In the genomic region with DNA sequence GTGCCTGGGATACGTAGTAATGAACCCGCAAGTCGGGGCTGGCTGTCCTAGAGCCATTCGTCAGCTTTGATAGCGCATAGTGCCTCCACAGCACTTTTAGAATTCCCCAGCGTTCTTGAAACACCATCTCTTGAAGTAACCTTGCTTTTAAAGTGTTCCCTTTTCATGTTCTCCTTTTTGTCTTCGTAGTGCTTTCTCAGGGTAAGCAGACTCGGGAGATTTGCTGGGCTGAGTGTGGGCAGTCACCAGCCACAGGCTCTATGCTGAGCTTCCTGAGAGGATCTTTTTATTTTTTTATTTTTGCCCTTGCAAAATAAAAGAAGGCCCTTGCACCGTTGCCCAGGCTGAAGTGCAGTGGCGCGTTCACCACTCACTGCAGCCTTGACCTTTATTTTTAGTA, we compare ENCODE assay signal across 22 cellular contexts. TPM values are rescaled to one million over a fixed set of nuclear protein-coding genes. Genes with fewer than 3 reads are reported as not detected.
DNase-seq lines count a peak whose midpoint lies in the region; ATAC-seq and TF ChIP-seq lines count a peak whose summit lies in the region.
"Had no signal": no experiment of that assay in that cellular context is flagged by ENCODE, and none has a peak within 500 bp of the region (broad histone marks: within the 10 kb centered on the region; RNA-seq: fewer than 3 reads in every experiment).

No MANE protein-coding gene starts in this region.

- peaks cover 2% of the 10 kb centered on the region for H3K27me3 Mint-ChIP-seq in dendritic cell treated with granulocyte-macrophage colony-stimulating factor and Interleukin-4, amounts not matched to agents 40 ng/mL and 50 ng/mL, for 4 days
- H3K27me3 Mint-ChIP-seq in T-helper 17 cell = no peaks in the 10 kb centered on the region
- H3K27me3 Mint-ChIP-seq: CD4-positive, alpha-beta T cell; IgD-negative memory B cell had no signal

- intact Hi-C loops in dendritic cell treated with granulocyte-macrophage colony-stimulating factor and Interleukin-4, amounts not matched to agents 40 ng/mL and 50 ng/mL, for 4 days (cut with micrococcal nuclease) = no loop called here
- intact Hi-C loops in lower lobe of right lung (cut with DNase I) = no loop called here

- H3K27ac Mint-ChIP-seq in dendritic cell treated with granulocyte-macrophage colony-stimulating factor and Interleukin-4, amounts not matched to agents 40 ng/mL and 50 ng/mL, for 4 days = peak overlapping the region; percentile 50
- no peak overlapping the region for H3K27ac Mint-ChIP-seq in T-helper 17 cell
- H3K27ac Mint-ChIP-seq: CD4-positive, alpha-beta T cell; HFFc6; IgD-negative memory B cell had no signal

- H3K27ac ChIP-seq in lower lobe of right lung = no peak overlapping the region
- H3K27ac ChIP-seq: BLaER1, RWPE1 had no signal

- no peak overlapping the region for H3K4me3 ChIP-seq in lower lobe of right lung
- H3K4me3 ChIP-seq: BLaER1, HAP-1 had no signal

- H3K9me3 Mint-ChIP-seq in dendritic cell treated with granulocyte-macrophage colony-stimulating factor and Interleukin-4, amounts not matched to agents 40 ng/mL and 50 ng/mL, for 4 days = no peaks in the 10 kb centered on the region
- H3K9me3 Mint-ChIP-seq: CD4-positive, alpha-beta T cell; HFFc6; IgD-negative memory B cell had no signal

- peaks cover 8% of the 10 kb centered on the region for H3K4me1 ChIP-seq in lower lobe of right lung
- H3K4me1 ChIP-seq: HAP-1 had no signal

- no peak for TF ChIP-seq CTCF in lower lobe of right lung (IDR thresholded peaks at IDR 0.05)

- no peaks in the 10 kb centered on the region for H3K27me3 ChIP-seq in lower lobe of right lung (ENCODE audit: low read depth)

- H3K4me1 Mint-ChIP-seq in dendritic cell treated with granulocyte-macrophage colony-stimulating factor and Interleukin-4, amounts not matched to agents 40 ng/mL and 50 ng/mL, for 4 days (ENCODE audit: low read depth) = peaks cover 29% of the 10 kb centered on the region
- peaks cover 3% of the 10 kb centered on the region for H3K4me1 Mint-ChIP-seq in T-helper 17 cell
- H3K4me1 Mint-ChIP-seq: IgD-negative memory B cell had no signal

- H3K9me3 ChIP-seq in lower lobe of right lung (no peaks in the 10 kb centered on the region), T-helper 17 cell (ENCODE audit: control insufficient read depth, low read length, poor library complexity, severe bottlenecking) (no peaks in the 10 kb centered on the region)
- H3K9me3 ChIP-seq: BLaER1, HAP-1 had no signal

- ATAC-seq in lower lobe of right lung = peak in 1 of 2 donors; percentile 67
- ATAC-seq in T-helper 17 cell = no peak
- no peak for ATAC-seq in HG03571 (IDR thresholded peaks at IDR 0.05; ENCODE audit: unreplicated experiment)

- H3K36me3 Mint-ChIP-seq in dendritic cell treated with granulocyte-macrophage colony-stimulating factor and Interleukin-4, amounts not matched to agents 40 ng/mL and 50 ng/mL, for 4 days (ENCODE audit: low read depth) = peaks cover 71% of the 10 kb centered on the region
- H3K36me3 Mint-ChIP-seq in T-helper 17 cell (ENCODE audit: low read depth) = peaks cover 7% of the 10 kb centered on the region

- H3K4me3 Mint-ChIP-seq in dendritic cell treated with granulocyte-macrophage colony-stimulating factor and Interleukin-4, amounts not matched to agents 40 ng/mL and 50 ng/mL, for 4 days = no peak overlapping the region
- no peak overlapping the region for H3K4me3 Mint-ChIP-seq in T-helper 17 cell
- H3K4me3 Mint-ChIP-seq: CD4-positive, alpha-beta T cell; HFFc6; IgD-negative memory B cell had no signal

- peaks cover 99% of the 10 kb centered on the region for H3K36me3 ChIP-seq in lower lobe of right lung

- DNase-seq in Ammon's horn (ENCODE audit: low spot score) (peak; percentile 27), KG1 (lab: John Stamatoyannopoulos, UW) (peak; percentile 54), lower lobe of right lung (peak; percentile 58), NCI-H2029 (lab: John Stamatoyannopoulos, UW) (no peak), T-helper 17 cell (no peak), NCI-H146 (lab: John Stamatoyannopoulos, UW) (no peak)
- DNase-seq: CD4-positive, alpha-beta T cell; GOT3; HFFc6; NCI-H1105; NCI-H1436 treated with DMSO at 0.1 percent for 48 hours; NCI-H2029 treated with DMSO at 0.1 percent for 48 hours; NCI-H2227 treated with DMSO at 0.1 percent for 48 hours; NCI-H510A; NCI-H69; SHP77 had no signal

RNA-seq across cellular contexts. Expression of a gene that starts 39.5 kb away (rescaled TPM):
- total RNA-seq in lower lobe of right lung (145 TPM), T-helper 17 cell (10 to 100 TPM in 1 of 2 donors, 1 to 10 TPM in 1; 3.1 to 52.3 TPM)

Comparison
In these comparisons a context has a peak if more than half of its experiments do, and no peak if none do; other contexts are left out.
1. DNase-seq: peak in Ammon's horn (single experiment), KG1 (single experiment) and lower lobe of right lung (single experiment); none in NCI-H2029 (single experiment), T-helper 17 cell (0 of 3) and NCI-H146 (single experiment).